ENCODE assay signal across 1 cellular context in genomic region chr12:118052324-118053070, GRCh38.
TF ChIP-seq lines count a peak whose summit lies in the region.

No MANE protein-coding gene starts in this region.

TF ChIP-seq in HepG2, 621 proteins besides CTCF, POLR2A, EP300 and RAD21 (continued from another document):
- TF ChIP-seq ZNF800 (CRISPR knock-in tag; IDR thresholded peaks at IDR 0.05) (0 out of 2 replicates have a peak, but pooled peaks have one; percentile 22), GRHL1 (CRISPR knock-in tag; conservative IDR thresholded peaks at IDR 0.05) (no peak), ZNF451 (CRISPR knock-in tag; IDR thresholded peaks at IDR 0.05) (peak; percentile 77), SNAI1 (CRISPR knock-in tag; IDR thresholded peaks at IDR 0.05; ENCODE audit: borderline replicate concordance) (no peak), MATR3 (CRISPR knock-in tag; IDR thresholded peaks at IDR 0.05) (no peak), NBN (conservative IDR thresholded peaks at IDR 0.05) (no peak), ZNF816 (CRISPR knock-in tag; IDR thresholded peaks at IDR 0.05; ENCODE audit: borderline replicate concordance) (peak; percentile 53; the same call in 1 of the 2 replicates), KAT8 (CRISPR knock-in tag; IDR thresholded peaks at IDR 0.05) (peak; percentile 79), SUZ12 (IDR thresholded peaks at IDR 0.05; ENCODE audit: low read depth, low read length) (no peak), ZNF235 (CRISPR knock-in tag; IDR thresholded peaks at IDR 0.05; ENCODE audit: borderline replicate concordance) (no peak), NFE2L2 (IDR thresholded peaks at IDR 0.05; ENCODE audit: low read length) (no peak; the same call in 1 of the 2 replicates), ZSCAN31 (CRISPR knock-in tag; IDR thresholded peaks at IDR 0.05; ENCODE audit: low read depth) (peak; percentile 87), ESRRA (CRISPR knock-in tag; IDR thresholded peaks at IDR 0.05; ENCODE audit: low read depth) (peak; percentile 51; the same call in 1 of the 2 replicates), NFRKB (IDR thresholded peaks at IDR 0.05) (no peak), ZNF879 (CRISPR knock-in tag; IDR thresholded peaks at IDR 0.05) (no peak), TOPORS (CRISPR knock-in tag; IDR thresholded peaks at IDR 0.05) (0 out of 2 replicates have a peak, but pooled peaks have one; percentile 36), TARDBP (CRISPR knock-in tag; IDR thresholded peaks at IDR 0.05) (peak; percentile 97), PAF1 (CRISPR knock-in tag; IDR thresholded peaks at IDR 0.05) (no peak), ZMAT3 (CRISPR knock-in tag; conservative IDR thresholded peaks at IDR 0.05) (peak; percentile 83; the same call in 1 of the 2 replicates)
- TF ChIP-seq, protein P1, sequence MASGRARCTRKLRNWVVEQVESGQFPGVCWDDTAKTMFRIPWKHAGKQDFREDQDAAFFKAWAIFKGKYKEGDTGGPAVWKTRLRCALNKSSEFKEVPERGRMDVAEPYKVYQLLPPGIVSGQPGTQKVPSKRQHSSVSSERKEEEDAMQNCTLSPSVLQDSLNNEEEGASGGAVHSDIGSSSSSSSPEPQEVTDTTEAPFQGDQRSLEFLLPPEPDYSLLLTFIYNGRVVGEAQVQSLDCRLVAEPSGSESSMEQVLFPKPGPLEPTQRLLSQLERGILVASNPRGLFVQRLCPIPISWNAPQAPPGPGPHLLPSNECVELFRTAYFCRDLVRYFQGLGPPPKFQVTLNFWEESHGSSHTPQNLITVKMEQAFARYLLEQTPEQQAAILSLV (CRISPR knock-in tag; IDR thresholded peaks at IDR 0.05; ENCODE audit: borderline replicate concordance): no peak
- TF ChIP-seq, protein P2, sequence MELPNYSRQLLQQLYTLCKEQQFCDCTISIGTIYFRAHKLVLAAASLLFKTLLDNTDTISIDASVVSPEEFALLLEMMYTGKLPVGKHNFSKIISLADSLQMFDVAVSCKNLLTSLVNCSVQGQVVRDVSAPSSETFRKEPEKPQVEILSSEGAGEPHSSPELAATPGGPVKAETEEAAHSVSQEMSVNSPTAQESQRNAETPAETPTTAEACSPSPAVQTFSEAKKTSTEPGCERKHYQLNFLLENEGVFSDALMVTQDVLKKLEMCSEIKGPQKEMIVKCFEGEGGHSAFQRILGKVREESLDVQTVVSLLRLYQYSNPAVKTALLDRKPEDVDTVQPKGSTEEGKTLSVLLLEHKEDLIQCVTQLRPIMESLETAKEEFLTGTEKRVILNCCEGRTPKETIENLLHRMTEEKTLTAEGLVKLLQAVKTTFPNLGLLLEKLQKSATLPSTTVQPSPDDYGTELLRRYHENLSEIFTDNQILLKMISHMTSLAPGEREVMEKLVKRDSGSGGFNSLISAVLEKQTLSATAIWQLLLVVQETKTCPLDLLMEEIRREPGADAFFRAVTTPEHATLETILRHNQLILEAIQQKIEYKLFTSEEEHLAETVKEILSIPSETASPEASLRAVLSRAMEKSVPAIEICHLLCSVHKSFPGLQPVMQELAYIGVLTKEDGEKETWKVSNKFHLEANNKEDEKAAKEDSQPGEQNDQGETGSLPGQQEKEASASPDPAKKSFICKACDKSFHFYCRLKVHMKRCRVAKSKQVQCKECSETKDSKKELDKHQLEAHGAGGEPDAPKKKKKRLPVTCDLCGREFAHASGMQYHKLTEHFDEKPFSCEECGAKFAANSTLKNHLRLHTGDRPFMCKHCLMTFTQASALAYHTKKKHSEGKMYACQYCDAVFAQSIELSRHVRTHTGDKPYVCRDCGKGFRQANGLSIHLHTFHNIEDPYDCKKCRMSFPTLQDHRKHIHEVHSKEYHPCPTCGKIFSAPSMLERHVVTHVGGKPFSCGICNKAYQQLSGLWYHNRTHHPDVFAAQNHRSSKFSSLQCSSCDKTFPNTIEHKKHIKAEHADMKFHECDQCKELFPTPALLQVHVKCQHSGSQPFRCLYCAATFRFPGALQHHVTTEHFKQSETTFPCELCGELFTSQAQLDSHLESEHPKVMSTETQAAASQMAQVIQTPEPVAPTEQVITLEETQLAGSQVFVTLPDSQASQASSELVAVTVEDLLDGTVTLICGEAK (IDR thresholded peaks at IDR 0.05): no peak
- TF ChIP-seq, protein P2 (CRISPR knock-in tag; IDR thresholded peaks at IDR 0.05): peak; percentile 87
